In the genomic region with DNA sequence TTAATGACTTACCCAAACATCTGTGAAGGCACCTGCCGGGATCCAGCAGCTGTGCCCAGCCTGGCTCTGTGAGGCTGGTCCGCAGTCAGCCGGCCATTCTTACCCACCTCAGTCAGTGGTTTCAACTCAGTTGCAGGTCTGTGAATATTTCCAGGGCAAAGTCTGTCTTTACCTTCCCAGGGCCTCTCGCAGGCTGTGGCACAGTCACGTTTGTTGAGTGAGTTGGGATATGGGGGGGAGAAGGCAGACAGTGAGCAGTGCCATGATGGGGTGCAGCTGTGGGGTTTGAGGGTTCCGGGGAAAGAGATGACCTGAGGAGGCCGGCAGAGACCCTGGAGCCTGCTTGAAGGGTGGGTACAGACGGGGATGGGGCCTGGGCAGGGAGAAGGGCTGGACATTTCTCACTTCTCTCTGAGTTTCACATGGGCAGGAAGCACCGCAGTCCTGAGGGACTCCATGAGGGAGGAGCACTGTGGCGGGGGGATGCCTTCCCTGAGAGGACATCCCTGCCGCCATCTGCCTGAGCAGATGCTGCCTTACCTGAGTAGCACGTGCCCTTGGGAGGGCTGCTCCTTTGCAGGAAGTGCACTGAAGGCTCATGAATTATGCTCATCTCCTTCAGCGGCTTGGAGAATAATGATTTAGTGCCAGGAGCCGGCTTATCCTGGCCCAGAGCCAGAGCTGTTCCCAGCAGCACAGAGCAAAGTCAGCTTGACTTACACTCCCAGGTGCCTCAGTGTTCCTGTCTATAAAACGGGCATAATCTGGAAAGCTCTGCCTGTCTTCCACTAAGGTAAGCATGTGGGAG, we compare ENCODE assay signal across 1 cellular context.
TF ChIP-seq lines count a peak whose summit lies in the region.

No MANE protein-coding gene starts in this region.

TF ChIP-seq in HepG2, 621 proteins besides CTCF, POLR2A, EP300 and RAD21 (continued from another document):
- TF ChIP-seq, protein P1, sequence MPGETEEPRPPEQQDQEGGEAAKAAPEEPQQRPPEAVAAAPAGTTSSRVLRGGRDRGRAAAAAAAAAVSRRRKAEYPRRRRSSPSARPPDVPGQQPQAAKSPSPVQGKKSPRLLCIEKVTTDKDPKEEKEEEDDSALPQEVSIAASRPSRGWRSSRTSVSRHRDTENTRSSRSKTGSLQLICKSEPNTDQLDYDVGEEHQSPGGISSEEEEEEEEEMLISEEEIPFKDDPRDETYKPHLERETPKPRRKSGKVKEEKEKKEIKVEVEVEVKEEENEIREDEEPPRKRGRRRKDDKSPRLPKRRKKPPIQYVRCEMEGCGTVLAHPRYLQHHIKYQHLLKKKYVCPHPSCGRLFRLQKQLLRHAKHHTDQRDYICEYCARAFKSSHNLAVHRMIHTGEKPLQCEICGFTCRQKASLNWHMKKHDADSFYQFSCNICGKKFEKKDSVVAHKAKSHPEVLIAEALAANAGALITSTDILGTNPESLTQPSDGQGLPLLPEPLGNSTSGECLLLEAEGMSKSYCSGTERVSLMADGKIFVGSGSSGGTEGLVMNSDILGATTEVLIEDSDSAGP (CRISPR knock-in tag; IDR thresholded peaks at IDR 0.05; ENCODE audit: borderline replicate concordance) = peak; percentile 30; the same call in 1 of the 2 replicates
- TF ChIP-seq, protein P2, sequence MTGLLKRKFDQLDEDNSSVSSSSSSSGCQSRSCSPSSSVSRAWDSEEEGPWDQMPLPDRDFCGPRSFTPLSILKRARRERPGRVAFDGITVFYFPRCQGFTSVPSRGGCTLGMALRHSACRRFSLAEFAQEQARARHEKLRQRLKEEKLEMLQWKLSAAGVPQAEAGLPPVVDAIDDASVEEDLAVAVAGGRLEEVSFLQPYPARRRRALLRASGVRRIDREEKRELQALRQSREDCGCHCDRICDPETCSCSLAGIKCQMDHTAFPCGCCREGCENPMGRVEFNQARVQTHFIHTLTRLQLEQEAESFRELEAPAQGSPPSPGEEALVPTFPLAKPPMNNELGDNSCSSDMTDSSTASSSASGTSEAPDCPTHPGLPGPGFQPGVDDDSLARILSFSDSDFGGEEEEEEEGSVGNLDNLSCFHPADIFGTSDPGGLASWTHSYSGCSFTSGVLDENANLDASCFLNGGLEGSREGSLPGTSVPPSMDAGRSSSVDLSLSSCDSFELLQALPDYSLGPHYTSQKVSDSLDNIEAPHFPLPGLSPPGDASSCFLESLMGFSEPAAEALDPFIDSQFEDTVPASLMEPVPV (CRISPR knock-in tag; IDR thresholded peaks at IDR 0.05) = no peak
- TF ChIP-seq KLF6 (CRISPR knock-in tag; IDR thresholded peaks at IDR 0.05) (no peak), HNRNPL (IDR thresholded peaks at IDR 0.05; ENCODE audit: low read depth, low read length) (0 out of 2 replicates have a peak, but pooled peaks have one; percentile 58), ZNF761 (CRISPR knock-in tag; conservative IDR thresholded peaks at IDR 0.05) (no peak), SP2 (CRISPR knock-in tag; IDR thresholded peaks at IDR 0.05) (no peak), BHLHE40 (IDR thresholded peaks at IDR 0.05; ENCODE audit: low read length) (peak; percentile 92), ZNF260 (CRISPR knock-in tag; IDR thresholded peaks at IDR 0.05; ENCODE audit: borderline replicate concordance, low read depth) (no peak), SMC3 (IDR thresholded peaks at IDR 0.05; ENCODE audit: low read length) (no peak), HDAC1 (CRISPR knock-in tag; IDR thresholded peaks at IDR 0.05) (peak; percentile 34; the same call in 1 of the 2 replicates), ZNF343 (CRISPR knock-in tag; IDR thresholded peaks at IDR 0.05) (no peak), ZNF776 (CRISPR knock-in tag; IDR thresholded peaks at IDR 0.05) (0 out of 2 replicates have a peak, but pooled peaks have one; percentile 34), ARNTL (CRISPR knock-in tag; IDR thresholded peaks at IDR 0.05) (peak; percentile 63; the same call in 1 of the 2 replicates), MTF1 (CRISPR knock-in tag; IDR thresholded peaks at IDR 0.05) (no peak), ZBTB20 (CRISPR knock-in tag; IDR thresholded peaks at IDR 0.05; ENCODE audit: borderline replicate concordance, low read depth) (0 out of 2 replicates have a peak, but pooled peaks have one; percentile 52), ZNF432 (CRISPR knock-in tag; IDR thresholded peaks at IDR 0.05; ENCODE audit: borderline replicate concordance) (no peak), CCDC6 (CRISPR knock-in tag; IDR thresholded peaks at IDR 0.05) (no peak), ZNF431 (CRISPR knock-in tag; IDR thresholded peaks at IDR 0.05; ENCODE audit: borderline replicate concordance, low read depth) (no peak), TBX2 (CRISPR knock-in tag; IDR thresholded peaks at IDR 0.05; ENCODE audit: borderline replicate concordance) (peak; percentile 29; the same call in 1 of the 2 replicates), TCF7L2 (IDR thresholded peaks at IDR 0.05; ENCODE audit: low read depth, low read length) (no peak), POGZ (CRISPR knock-in tag; IDR thresholded peaks at IDR 0.05) (peak; percentile 19; the same call in 1 of the 2 replicates)
- TF ChIP-seq, protein P3, sequence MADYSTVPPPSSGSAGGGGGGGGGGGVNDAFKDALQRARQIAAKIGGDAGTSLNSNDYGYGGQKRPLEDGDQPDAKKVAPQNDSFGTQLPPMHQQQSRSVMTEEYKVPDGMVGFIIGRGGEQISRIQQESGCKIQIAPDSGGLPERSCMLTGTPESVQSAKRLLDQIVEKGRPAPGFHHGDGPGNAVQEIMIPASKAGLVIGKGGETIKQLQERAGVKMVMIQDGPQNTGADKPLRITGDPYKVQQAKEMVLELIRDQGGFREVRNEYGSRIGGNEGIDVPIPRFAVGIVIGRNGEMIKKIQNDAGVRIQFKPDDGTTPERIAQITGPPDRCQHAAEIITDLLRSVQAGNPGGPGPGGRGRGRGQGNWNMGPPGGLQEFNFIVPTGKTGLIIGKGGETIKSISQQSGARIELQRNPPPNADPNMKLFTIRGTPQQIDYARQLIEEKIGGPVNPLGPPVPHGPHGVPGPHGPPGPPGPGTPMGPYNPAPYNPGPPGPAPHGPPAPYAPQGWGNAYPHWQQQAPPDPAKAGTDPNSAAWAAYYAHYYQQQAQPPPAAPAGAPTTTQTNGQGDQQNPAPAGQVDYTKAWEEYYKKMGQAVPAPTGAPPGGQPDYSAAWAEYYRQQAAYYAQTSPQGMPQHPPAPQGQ (CRISPR knock-in tag; IDR thresholded peaks at IDR 0.05; ENCODE audit: borderline replicate concordance) = no peak
- TF ChIP-seq, protein P4, sequence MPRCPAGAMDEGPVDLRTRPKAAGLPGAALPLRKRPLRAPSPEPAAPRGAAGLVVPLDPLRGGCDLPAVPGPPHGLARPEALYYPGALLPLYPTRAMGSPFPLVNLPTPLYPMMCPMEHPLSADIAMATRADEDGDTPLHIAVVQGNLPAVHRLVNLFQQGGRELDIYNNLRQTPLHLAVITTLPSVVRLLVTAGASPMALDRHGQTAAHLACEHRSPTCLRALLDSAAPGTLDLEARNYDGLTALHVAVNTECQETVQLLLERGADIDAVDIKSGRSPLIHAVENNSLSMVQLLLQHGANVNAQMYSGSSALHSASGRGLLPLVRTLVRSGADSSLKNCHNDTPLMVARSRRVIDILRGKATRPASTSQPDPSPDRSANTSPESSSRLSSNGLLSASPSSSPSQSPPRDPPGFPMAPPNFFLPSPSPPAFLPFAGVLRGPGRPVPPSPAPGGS (CRISPR knock-in tag; IDR thresholded peaks at IDR 0.05) = 0 out of 2 replicates have a peak, but pooled peaks have one; percentile 29
- TF ChIP-seq, protein P5, sequence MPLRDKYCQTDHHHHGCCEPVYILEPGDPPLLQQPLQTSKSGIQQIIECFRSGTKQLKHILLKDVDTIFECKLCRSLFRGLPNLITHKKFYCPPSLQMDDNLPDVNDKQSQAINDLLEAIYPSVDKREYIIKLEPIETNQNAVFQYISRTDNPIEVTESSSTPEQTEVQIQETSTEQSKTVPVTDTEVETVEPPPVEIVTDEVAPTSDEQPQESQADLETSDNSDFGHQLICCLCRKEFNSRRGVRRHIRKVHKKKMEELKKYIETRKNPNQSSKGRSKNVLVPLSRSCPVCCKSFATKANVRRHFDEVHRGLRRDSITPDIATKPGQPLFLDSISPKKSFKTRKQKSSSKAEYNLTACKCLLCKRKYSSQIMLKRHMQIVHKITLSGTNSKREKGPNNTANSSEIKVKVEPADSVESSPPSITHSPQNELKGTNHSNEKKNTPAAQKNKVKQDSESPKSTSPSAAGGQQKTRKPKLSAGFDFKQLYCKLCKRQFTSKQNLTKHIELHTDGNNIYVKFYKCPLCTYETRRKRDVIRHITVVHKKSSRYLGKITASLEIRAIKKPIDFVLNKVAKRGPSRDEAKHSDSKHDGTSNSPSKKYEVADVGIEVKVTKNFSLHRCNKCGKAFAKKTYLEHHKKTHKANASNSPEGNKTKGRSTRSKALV (CRISPR knock-in tag; IDR thresholded peaks at IDR 0.05) = no peak
- TF ChIP-seq, protein P6, sequence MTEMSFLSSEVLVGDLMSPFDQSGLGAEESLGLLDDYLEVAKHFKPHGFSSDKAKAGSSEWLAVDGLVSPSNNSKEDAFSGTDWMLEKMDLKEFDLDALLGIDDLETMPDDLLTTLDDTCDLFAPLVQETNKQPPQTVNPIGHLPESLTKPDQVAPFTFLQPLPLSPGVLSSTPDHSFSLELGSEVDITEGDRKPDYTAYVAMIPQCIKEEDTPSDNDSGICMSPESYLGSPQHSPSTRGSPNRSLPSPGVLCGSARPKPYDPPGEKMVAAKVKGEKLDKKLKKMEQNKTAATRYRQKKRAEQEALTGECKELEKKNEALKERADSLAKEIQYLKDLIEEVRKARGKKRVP (CRISPR knock-in tag; IDR thresholded peaks at IDR 0.05) = no peak
- TF ChIP-seq, protein P7, sequence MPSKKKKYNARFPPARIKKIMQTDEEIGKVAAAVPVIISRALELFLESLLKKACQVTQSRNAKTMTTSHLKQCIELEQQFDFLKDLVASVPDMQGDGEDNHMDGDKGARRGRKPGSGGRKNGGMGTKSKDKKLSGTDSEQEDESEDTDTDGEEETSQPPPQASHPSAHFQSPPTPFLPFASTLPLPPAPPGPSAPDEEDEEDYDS (CRISPR knock-in tag; IDR thresholded peaks at IDR 0.05) = no peak
- TF ChIP-seq, protein P8, sequence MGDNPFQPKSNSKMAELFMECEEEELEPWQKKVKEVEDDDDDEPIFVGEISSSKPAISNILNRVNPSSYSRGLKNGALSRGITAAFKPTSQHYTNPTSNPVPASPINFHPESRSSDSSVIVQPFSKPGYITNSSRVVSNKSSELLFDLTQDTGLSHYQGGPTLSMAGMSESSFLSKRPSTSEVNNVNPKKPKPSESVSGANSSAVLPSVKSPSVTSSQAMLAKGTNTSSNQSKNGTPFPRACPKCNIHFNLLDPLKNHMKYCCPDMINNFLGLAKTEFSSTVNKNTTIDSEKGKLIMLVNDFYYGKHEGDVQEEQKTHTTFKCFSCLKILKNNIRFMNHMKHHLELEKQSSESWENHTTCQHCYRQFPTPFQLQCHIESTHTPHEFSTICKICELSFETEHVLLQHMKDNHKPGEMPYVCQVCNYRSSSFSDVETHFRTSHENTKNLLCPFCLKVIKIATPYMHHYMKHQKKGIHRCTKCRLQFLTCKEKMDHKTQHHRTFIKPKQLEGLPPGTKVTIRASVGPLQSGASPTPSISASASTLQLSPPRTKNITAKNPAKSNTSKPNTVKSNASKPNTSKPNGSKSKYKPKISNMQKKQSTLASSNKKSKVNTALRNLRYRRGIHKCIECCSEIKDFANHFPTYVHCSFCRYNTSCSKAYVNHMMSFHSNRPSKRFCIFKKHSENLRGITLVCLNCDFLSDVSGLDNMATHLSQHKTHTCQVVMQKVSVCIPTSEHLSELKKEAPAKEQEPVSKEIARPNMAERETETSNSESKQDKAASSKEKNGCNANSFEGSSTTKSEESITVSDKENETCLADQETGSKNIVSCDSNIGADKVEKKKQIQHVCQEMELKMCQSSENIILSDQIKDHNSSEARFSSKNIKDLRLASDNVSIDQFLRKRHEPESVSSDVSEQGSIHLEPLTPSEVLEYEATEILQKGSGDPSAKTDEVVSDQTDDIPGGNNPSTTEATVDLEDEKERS (CRISPR knock-in tag; IDR thresholded peaks at IDR 0.05) = peak; percentile 39; the same call in 1 of the 2 replicates
- TF ChIP-seq, protein P9, sequence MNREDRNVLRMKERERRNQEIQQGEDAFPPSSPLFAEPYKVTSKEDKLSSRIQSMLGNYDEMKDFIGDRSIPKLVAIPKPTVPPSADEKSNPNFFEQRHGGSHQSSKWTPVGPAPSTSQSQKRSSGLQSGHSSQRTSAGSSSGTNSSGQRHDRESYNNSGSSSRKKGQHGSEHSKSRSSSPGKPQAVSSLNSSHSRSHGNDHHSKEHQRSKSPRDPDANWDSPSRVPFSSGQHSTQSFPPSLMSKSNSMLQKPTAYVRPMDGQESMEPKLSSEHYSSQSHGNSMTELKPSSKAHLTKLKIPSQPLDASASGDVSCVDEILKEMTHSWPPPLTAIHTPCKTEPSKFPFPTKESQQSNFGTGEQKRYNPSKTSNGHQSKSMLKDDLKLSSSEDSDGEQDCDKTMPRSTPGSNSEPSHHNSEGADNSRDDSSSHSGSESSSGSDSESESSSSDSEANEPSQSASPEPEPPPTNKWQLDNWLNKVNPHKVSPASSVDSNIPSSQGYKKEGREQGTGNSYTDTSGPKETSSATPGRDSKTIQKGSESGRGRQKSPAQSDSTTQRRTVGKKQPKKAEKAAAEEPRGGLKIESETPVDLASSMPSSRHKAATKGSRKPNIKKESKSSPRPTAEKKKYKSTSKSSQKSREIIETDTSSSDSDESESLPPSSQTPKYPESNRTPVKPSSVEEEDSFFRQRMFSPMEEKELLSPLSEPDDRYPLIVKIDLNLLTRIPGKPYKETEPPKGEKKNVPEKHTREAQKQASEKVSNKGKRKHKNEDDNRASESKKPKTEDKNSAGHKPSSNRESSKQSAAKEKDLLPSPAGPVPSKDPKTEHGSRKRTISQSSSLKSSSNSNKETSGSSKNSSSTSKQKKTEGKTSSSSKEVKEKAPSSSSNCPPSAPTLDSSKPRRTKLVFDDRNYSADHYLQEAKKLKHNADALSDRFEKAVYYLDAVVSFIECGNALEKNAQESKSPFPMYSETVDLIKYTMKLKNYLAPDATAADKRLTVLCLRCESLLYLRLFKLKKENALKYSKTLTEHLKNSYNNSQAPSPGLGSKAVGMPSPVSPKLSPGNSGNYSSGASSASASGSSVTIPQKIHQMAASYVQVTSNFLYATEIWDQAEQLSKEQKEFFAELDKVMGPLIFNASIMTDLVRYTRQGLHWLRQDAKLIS (CRISPR knock-in tag; IDR thresholded peaks at IDR 0.05) = no peak
- TF ChIP-seq, protein P10, sequence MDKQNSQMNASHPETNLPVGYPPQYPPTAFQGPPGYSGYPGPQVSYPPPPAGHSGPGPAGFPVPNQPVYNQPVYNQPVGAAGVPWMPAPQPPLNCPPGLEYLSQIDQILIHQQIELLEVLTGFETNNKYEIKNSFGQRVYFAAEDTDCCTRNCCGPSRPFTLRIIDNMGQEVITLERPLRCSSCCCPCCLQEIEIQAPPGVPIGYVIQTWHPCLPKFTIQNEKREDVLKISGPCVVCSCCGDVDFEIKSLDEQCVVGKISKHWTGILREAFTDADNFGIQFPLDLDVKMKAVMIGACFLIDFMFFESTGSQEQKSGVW (CRISPR knock-in tag; IDR thresholded peaks at IDR 0.05; ENCODE audit: borderline replicate concordance) = no peak
- TF ChIP-seq, protein P11, sequence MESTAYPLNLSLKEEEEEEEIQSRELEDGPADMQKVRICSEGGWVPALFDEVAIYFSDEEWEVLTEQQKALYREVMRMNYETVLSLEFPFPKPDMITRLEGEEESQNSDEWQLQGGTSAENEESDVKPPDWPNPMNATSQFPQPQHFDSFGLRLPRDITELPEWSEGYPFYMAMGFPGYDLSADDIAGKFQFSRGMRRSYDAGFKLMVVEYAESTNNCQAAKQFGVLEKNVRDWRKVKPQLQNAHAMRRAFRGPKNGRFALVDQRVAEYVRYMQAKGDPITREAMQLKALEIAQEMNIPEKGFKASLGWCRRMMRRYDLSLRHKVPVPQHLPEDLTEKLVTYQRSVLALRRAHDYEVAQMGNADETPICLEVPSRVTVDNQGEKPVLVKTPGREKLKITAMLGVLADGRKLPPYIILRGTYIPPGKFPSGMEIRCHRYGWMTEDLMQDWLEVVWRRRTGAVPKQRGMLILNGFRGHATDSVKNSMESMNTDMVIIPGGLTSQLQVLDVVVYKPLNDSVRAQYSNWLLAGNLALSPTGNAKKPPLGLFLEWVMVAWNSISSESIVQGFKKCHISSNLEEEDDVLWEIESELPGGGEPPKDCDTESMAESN (CRISPR knock-in tag; conservative IDR thresholded peaks at IDR 0.05) = no peak
TF ChIP-seq in HepG2: peak in this region for 45.
